ENCODE assay signal across 1 cellular context in the genomic region with DNA sequence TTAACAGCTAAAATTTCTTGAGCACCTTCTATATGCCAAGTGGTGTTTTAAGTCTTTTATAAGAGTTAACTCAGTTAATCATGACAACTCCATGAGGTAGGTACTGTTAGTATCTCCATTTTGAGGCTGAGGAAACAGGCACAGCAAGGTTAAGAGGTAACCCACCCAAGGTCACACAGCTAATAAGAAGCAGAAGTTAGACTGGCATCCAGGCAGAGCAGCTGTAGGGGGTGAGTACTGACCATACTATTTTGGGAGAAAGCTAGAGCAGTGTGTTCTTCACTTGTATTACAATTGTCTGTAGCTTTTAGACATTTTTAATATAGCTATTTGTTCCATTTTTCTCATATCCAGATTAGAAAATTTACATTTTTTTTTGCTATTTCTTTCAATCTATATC.
TF ChIP-seq lines count a peak whose summit lies in the region.

No MANE protein-coding gene starts in this region.

TF ChIP-seq in SK-N-SH, 30 proteins besides CTCF, POLR2A, EP300 and RAD21 (continued from another document):
- TF ChIP-seq, protein P1, sequence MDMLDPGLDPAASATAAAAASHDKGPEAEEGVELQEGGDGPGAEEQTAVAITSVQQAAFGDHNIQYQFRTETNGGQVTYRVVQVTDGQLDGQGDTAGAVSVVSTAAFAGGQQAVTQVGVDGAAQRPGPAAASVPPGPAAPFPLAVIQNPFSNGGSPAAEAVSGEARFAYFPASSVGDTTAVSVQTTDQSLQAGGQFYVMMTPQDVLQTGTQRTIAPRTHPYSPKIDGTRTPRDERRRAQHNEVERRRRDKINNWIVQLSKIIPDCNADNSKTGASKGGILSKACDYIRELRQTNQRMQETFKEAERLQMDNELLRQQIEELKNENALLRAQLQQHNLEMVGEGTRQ (IDR thresholded peaks at IDR 0.05; ENCODE audit: borderline replicate concordance, low read depth, low read length): no peak
- TF ChIP-seq FOSL2 (IDR thresholded peaks at IDR 0.05; ENCODE audit: borderline replicate concordance, low read depth) (no peak), NRF1 (IDR thresholded peaks at IDR 0.05; ENCODE audit: low read depth, low read length) (no peak), SIN3A (IDR thresholded peaks at IDR 0.05; ENCODE audit: borderline replicate concordance, low read depth, low read length) (no peak), POLR2AphosphoS5 (IDR thresholded peaks at IDR 0.05; ENCODE audit: low read depth, low read length) (no peak)
- TF ChIP-seq, protein P2, sequence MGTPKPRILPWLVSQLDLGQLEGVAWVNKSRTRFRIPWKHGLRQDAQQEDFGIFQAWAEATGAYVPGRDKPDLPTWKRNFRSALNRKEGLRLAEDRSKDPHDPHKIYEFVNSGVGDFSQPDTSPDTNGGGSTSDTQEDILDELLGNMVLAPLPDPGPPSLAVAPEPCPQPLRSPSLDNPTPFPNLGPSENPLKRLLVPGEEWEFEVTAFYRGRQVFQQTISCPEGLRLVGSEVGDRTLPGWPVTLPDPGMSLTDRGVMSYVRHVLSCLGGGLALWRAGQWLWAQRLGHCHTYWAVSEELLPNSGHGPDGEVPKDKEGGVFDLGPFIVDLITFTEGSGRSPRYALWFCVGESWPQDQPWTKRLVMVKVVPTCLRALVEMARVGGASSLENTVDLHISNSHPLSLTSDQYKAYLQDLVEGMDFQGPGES (IDR thresholded peaks at IDR 0.05; ENCODE audit: low read depth, low read length): no peak
